8 cellular contexts compared by ENCODE assay signal in the genomic region with DNA sequence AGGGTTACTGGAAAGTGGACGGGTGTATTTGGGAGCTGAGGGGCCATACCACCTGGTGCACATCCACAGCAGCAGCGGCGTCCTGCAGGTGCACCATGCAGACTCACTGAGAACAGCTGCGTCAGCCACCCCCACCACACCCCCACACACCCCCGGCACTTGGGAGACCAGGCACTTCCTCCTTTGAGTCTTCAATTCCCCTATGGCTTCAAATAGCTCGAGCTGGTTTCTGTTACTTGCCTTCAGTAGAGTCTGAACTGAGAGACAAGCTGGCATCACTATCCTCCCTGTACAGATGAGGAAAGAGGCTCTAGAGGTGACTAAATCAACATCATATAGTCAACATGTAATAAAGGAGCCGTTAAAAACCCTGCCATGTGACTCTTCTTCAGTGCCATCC. TPM values are rescaled to one million over a fixed set of nuclear protein-coding genes. Genes with fewer than 3 reads are reported as not detected.
A peak's percentile ranks its signal among the peaks of the same experiment; 100 is the strongest.
DNase-seq lines count a peak whose midpoint lies in the region; ATAC-seq and TF ChIP-seq lines count a peak whose summit lies in the region.

No MANE protein-coding gene starts in this region.

- peak overlapping the region in 1 of 5 experiments; percentile 50 for H3K4me3 Mint-ChIP-seq in brain

- ATAC-seq in GM18870 (IDR thresholded peaks at IDR 0.05; ENCODE audit: unreplicated experiment), result peak; percentile 44
- ATAC-seq in HG03060 (IDR thresholded peaks at IDR 0.05; ENCODE audit: low read depth, unreplicated experiment), result peak; percentile 34

- BruUV-seq in A673 (replicated peaks; lab: Mats Ljungman, UMichigan), result no TSS peak

- peak overlapping the region in 2 of 3 donors; percentile 18 to 24 for H3K9ac ChIP-seq in skeletal muscle tissue (ENCODE audit: low read depth in 1 of 3, low read length in 3 of 3)

- H3K4me3 ChIP-seq in A673 (ENCODE audit: low read depth, low read length, poor library complexity, severe bottlenecking) (no peak overlapping the region), skeletal muscle tissue (ENCODE audit: low read length in 3 of 3) (peak overlapping the region; percentile 20 to 38 (median 22))

- H3K27ac Mint-ChIP-seq in brain, result peak overlapping the region in 4 of 5 experiments; percentile 60 to 94 (median 84)

- DNase-seq in A673 (ENCODE audit: low spot score), result no peak
- DNase-seq in NCI-H2107 treated with DMSO at 0.1 percent for 48 hours (lab: John Stamatoyannopoulos, UW; ENCODE audit: unreplicated experiment), result peak; percentile 86
- no peak for DNase-seq in NCI-H82 (lab: John Stamatoyannopoulos, UW)
- no peak for DNase-seq in SK-N-DZ (ENCODE audit: low spot score)

- peaks cover 5% of the 10 kb centered on the region for H3K27me3 Mint-ChIP-seq in brain

- intact Hi-C loops in A673 (cut with micrococcal nuclease; ENCODE audit: unreplicated experiment), result no loop called here

- no peaks in the 10 kb centered on the region for H3K27me3 ChIP-seq in A673 (replicated peaks; ENCODE audit: insufficient read depth, low read depth, low read length, poor library complexity)
- H3K27me3 ChIP-seq in skeletal muscle tissue (ENCODE audit: control insufficient read depth in 3 of 3, insufficient read depth in 3 of 3, low read length in 3 of 3), result no peaks in the 10 kb centered on the region

- H3K4me1 Mint-ChIP-seq in brain, result peaks cover 86% of the 10 kb centered on the region

- CTCF ChIA-PET in A673 (lab: Charles Lee), result no interaction called here

- no peak for TF ChIP-seq CTCF in A673 (conservative IDR thresholded peaks at IDR 0.05; ENCODE audit: low read depth, low read length)
- TF ChIP-seq CTCF in brain (conservative IDR thresholded peaks at IDR 0.05), result no peak

- peak overlapping the region; percentile 37 for H3K27ac ChIP-seq in A673 (ENCODE audit: low read depth, low read length, poor library complexity, severe bottlenecking)
- peak overlapping the region; percentile 25 for H3K27ac ChIP-seq in skeletal muscle tissue (ENCODE audit: low read depth, low read length)

- POLR2A ChIA-PET in A673 (lab: Charles Lee; ENCODE audit: low non-redundant PET), result interaction anchor here (0.7 kb wide), 1 partner anchor 9 kb away, joined by 5 read pairs; no protein-coding TSS in a partner anchor

- H3K9me3 Mint-ChIP-seq in brain, result peaks cover 0 to 4% (median 0%) of the 10 kb centered on the region in 5 experiments

- no peaks in the 10 kb centered on the region for H3K36me3 Mint-ChIP-seq in brain

- peaks cover 66% of the 10 kb centered on the region for H3K4me1 ChIP-seq in A673 (ENCODE audit: insufficient read depth, low read length, poor library complexity, severe bottlenecking)
- H3K4me1 ChIP-seq in skeletal muscle tissue (ENCODE audit: control insufficient read depth in 3 of 3, insufficient read depth in 3 of 3, low read length in 3 of 3), result peaks cover 78 to 82% (median 81%) of the 10 kb centered on the region in 3 donors

- no peaks in the 10 kb centered on the region for H3K36me3 ChIP-seq in A673 (ENCODE audit: insufficient read depth, low read length, poor library complexity, severe bottlenecking)
- H3K36me3 ChIP-seq in skeletal muscle tissue (ENCODE audit: control insufficient read depth in 3 of 3, insufficient read depth in 3 of 3, low read length in 3 of 3), result no peaks in the 10 kb centered on the region

- no peaks in the 10 kb centered on the region for H3K9me3 ChIP-seq in A673 (ENCODE audit: low read depth, low read length, poor library complexity, severe bottlenecking)
- H3K9me3 ChIP-seq in skeletal muscle tissue (ENCODE audit: control insufficient read depth in 3 of 3, low read length in 3 of 3), result no peaks in the 10 kb centered on the region

RNA-seq across cellular contexts. Expression of a gene that starts 15.4 kb away (rescaled TPM):
- total RNA-seq in A673 (2021) (53.5 and 55.6 TPM in 2 replicates), skeletal muscle tissue (10.4 TPM)
- 97.8 TPM for polyA plus RNA-seq in brain (ENCODE audit: insufficient read depth, low read depth, low replicate concordance)
- polyA plus RNA-seq in SK-N-DZ (2014; cell fraction: cytosol; rRNA removed), result 10.0 and 12.3 TPM in 2 replicates
- 40.2 TPM in 2 replicates for polyA plus RNA-seq in SK-N-DZ (2014; cell fraction: nucleus; rRNA removed)

RNA-seq across cellular contexts. Expression of a gene that starts 48.3 kb away (rescaled TPM):
- total RNA-seq in A673 (2021), result 75.7 and 77.7 TPM in 2 replicates
- 72.5 TPM for polyA plus RNA-seq in brain (ENCODE audit: insufficient read depth, low read depth, low replicate concordance)
- 30.3 TPM for total RNA-seq in skeletal muscle tissue
- polyA plus RNA-seq in SK-N-DZ (2014; cell fraction: cytosol; rRNA removed), result 51.3 and 65.9 TPM in 2 replicates
- polyA plus RNA-seq in SK-N-DZ (2014; cell fraction: nucleus; rRNA removed), result 40.5 and 41.9 TPM in 2 replicates
